ENCODE assay signal across 8 cellular contexts in the genomic region with DNA sequence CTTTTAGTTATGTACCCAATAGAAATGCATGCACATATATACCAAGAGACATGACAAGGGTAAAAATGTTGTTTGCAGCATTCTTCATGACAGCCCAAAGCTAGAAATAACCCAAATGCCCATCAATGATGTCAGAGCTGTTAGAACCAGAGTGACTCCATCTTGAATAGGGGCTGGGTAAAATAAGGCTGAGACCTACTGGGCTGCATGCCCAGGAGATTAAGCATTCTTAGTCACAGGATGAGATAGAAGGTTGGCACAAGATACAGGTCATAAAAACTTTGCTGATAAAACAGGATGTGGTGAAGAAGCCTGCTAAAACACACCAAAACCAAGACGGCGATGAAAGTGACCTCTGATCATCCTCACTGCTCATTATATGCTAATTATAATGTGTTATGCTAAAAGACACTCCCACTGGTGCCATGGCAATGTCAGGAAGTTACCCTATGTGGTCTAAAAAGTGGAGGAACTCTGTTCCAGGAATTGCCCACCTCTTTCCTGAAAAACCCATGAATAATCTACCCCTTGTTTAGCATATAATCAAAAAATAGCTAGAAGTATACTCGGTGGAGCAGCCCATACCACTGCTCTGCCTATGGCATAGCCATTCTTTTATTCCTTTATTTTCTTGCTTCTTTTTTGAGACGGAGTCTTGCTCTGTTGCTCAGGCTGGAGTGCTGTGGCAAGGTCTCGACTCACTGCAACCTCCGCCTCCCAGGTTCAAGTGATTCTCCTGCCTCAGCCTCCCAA. TPM values are rescaled to one million over a fixed set of nuclear protein-coding genes. Genes with fewer than 3 reads are reported as not detected.
DNase-seq lines count a peak whose midpoint lies in the region; ATAC-seq and TF ChIP-seq lines count a peak whose summit lies in the region.

No MANE protein-coding gene starts in this region.

- ATAC-seq in activated naive CD8-positive, alpha-beta T cell treated with anti-CD3 and anti-CD28 coated beads, Interleukin-2, amount 10 ng/mL, durations not matched to agents 7 days and 5 days (ENCODE audit: low read depth) = peak; percentile 94
- no peak for ATAC-seq in GM21825 (IDR thresholded peaks at IDR 0.05; ENCODE audit: unreplicated experiment)

- peaks cover 11% of the 10 kb centered on the region for H3K36me3 Mint-ChIP-seq in activated naive CD8-positive, alpha-beta T cell treated with anti-CD3 and anti-CD28 coated beads, Interleukin-2, amount 10 ng/mL, durations not matched to agents 7 days and 5 days
- H3K36me3 Mint-ChIP-seq in nephron progenitor cell (ENCODE audit: low read depth) = peaks cover 18% of the 10 kb centered on the region

- H3K27ac Mint-ChIP-seq in activated naive CD8-positive, alpha-beta T cell treated with anti-CD3 and anti-CD28 coated beads, Interleukin-2, amount 10 ng/mL, durations not matched to agents 7 days and 5 days = peak overlapping the region; percentile 82
- H3K27ac Mint-ChIP-seq in nephron progenitor cell = no peak overlapping the region

- POLR2A ChIA-PET in activated naive CD8-positive, alpha-beta T cell treated with anti-CD3 and anti-CD28 coated beads, Interleukin-2, amount 10 ng/mL, durations not matched to agents 7 days and 5 days (lab: Charles Lee) = interaction anchor here (1.0 to 1.5 kb wide), 4 partner anchors 29 to 74 kb away, joined by 3 to 7 read pairs (median 4); a partner anchor contains a TSS

- peak overlapping the region; percentile 50 for H3K4me3 Mint-ChIP-seq in activated naive CD8-positive, alpha-beta T cell treated with anti-CD3 and anti-CD28 coated beads, Interleukin-2, amount 10 ng/mL, durations not matched to agents 7 days and 5 days
- no peak overlapping the region for H3K4me3 Mint-ChIP-seq in nephron progenitor cell

- peaks cover 26% of the 10 kb centered on the region for H3K4me1 Mint-ChIP-seq in activated naive CD8-positive, alpha-beta T cell treated with anti-CD3 and anti-CD28 coated beads, Interleukin-2, amount 10 ng/mL, durations not matched to agents 7 days and 5 days
- H3K4me1 Mint-ChIP-seq in nephron progenitor cell = peaks cover 5% of the 10 kb centered on the region

- DNase-seq in Daoy (ENCODE audit: low read depth) = peak; percentile 89
- peak; percentile 91 for DNase-seq in MV-4-11 (lab: John Stamatoyannopoulos, UW)
- no peak for DNase-seq in activated naive CD8-positive, alpha-beta T cell treated with anti-CD3 and anti-CD28 coated beads, Interleukin-2, amount 10 ng/mL, durations not matched to agents 7 days and 5 days
- DNase-seq in non-pigmented ciliary epithelial cell (ENCODE audit: low read depth) = peak; percentile 22
- no peak for DNase-seq in nephron progenitor cell
- DNase-seq in COR-L47 (lab: John Stamatoyannopoulos, UW) = no peak
- DNase-seq in cortex of kidney (lab: John Stamatoyannopoulos, UW) = no peak

- H3K9me3 Mint-ChIP-seq in activated naive CD8-positive, alpha-beta T cell treated with anti-CD3 and anti-CD28 coated beads, Interleukin-2, amount 10 ng/mL, durations not matched to agents 7 days and 5 days = no peaks in the 10 kb centered on the region
- H3K9me3 Mint-ChIP-seq in nephron progenitor cell = peaks cover 2% of the 10 kb centered on the region

- no peak for TF ChIP-seq CTCF in nephron progenitor cell (IDR thresholded peaks at IDR 0.05)

- H3K27me3 Mint-ChIP-seq in activated naive CD8-positive, alpha-beta T cell treated with anti-CD3 and anti-CD28 coated beads, Interleukin-2, amount 10 ng/mL, durations not matched to agents 7 days and 5 days = no peaks in the 10 kb centered on the region
- peaks cover 7% of the 10 kb centered on the region for H3K27me3 Mint-ChIP-seq in nephron progenitor cell (ENCODE audit: low read depth, poor library complexity)

RNA-seq across cellular contexts. Expression of a gene that starts 32.9 kb away (rescaled TPM):
- 21.6 and 23.7 TPM in 2 replicates for total RNA-seq in Daoy (2014; rRNA removed; shearing (Covaris generic))
- total RNA-seq in activated naive CD8-positive, alpha-beta T cell treated with anti-CD3 and anti-CD28 coated beads, Interleukin-2, amount 10 ng/mL, durations not matched to agents 7 days and 5 days = 10 to 100 TPM; 35.0 to 35.3 TPM

RNA-seq across cellular contexts. Expression of a gene that starts 42.5 kb away (rescaled TPM):
- 2,801 and 2,885 TPM in 2 replicates for total RNA-seq in Daoy (2014; rRNA removed; shearing (Covaris generic))
- 1,000 to 10,000 TPM; 1,017 to 1,034 TPM for total RNA-seq in activated naive CD8-positive, alpha-beta T cell treated with anti-CD3 and anti-CD28 coated beads, Interleukin-2, amount 10 ng/mL, durations not matched to agents 7 days and 5 days

Comparison
In these comparisons a context has a peak if more than half of its experiments do, and no peak if none do; other contexts are left out.
1. DNase-seq: peak in Daoy (single experiment), MV-4-11 (single experiment) and non-pigmented ciliary epithelial cell (single experiment); none in activated naive CD8-positive, alpha-beta T cell treated with anti-CD3 and anti-CD28 coated beads, Interleukin-2, amount 10 ng/mL, durations not matched to agents 7 days and 5 days (single experiment), nephron progenitor cell (single experiment), COR-L47 (single experiment) and cortex of kidney (single experiment).